ENCODE assay signal across 29 cellular contexts in genomic region chr9:20599195-20599594, GRCh38. TPM values are rescaled to one million over a fixed set of nuclear protein-coding genes. Genes with fewer than 3 reads are reported as not detected.
A peak's percentile ranks its signal among the peaks of the same experiment; 100 is the strongest.
DNase-seq lines count a peak whose midpoint lies in the region; ATAC-seq, FAIRE-seq and TF ChIP-seq lines count a peak whose summit lies in the region.
"Had no signal": no experiment of that assay in that cellular context is flagged by ENCODE, and none has a peak within 500 bp of the region (broad histone marks: within the 10 kb centered on the region; RNA-seq: fewer than 3 reads in every experiment).

No MANE protein-coding gene starts in this region.

- no peaks in the 10 kb centered on the region for H3K79me2 ChIP-seq in astrocyte (ENCODE audit: insufficient read depth, low read length)

- no peak overlapping the region for H3K4me3 Mint-ChIP-seq in stimulated activated naive CD8-positive, alpha-beta T cell treated with anti-CD3 and anti-CD28 coated beads, Interleukin-15, Interleukin-2, amounts not matched to agents 100 ng/mL and 50 ng/mL, for 24 hours
- no peak overlapping the region for H3K4me3 Mint-ChIP-seq in stimulated activated naive CD8-positive, alpha-beta T cell treated with anti-CD3 and anti-CD28 coated beads, Interleukin-15, amount 100 ng/mL, for 72 hours
- no peak overlapping the region for H3K4me3 Mint-ChIP-seq in astrocyte (ENCODE audit: unreplicated experiment)
- H3K4me3 Mint-ChIP-seq: activated CD8-positive, alpha-beta memory T cell treated with anti-CD3 and anti-CD28 coated beads, Interleukin-2, amount 10 ng/mL, durations not matched to agents 7 days and 5 days; activated naive CD4-positive, alpha-beta T cell treated with anti-CD3 and anti-CD28 coated beads, Interleukin-2, amount 10 ng/mL, durations not matched to agents 7 days and 5 days; central memory CD8-positive, alpha-beta T cell had no signal

- no peak for DNase-seq in stimulated activated naive CD8-positive, alpha-beta T cell treated with anti-CD3 and anti-CD28 coated beads, Interleukin-15, amount 100 ng/mL, for 72 hours
- peak; percentile 32 for DNase-seq in astrocyte (ENCODE audit: low read depth)
- DNase-seq in fibroblast of pulmonary artery (ENCODE audit: low read depth), result peak; percentile 20
- DNase-seq in NCI-H2029 treated with DMSO at 0.1 percent for 48 hours (lab: John Stamatoyannopoulos, UW), result no peak
- no peak for DNase-seq in SKM-1 (lab: John Stamatoyannopoulos, UW; ENCODE audit: unreplicated experiment)
- DNase-seq: activated CD4-positive, alpha-beta T cell treated with anti-CD3 and anti-CD28 coated beads, Interleukin-2, amount 50 U/mL, for 1 hour; activated CD8-positive, alpha-beta memory T cell treated with anti-CD3 and anti-CD28 coated beads, Interleukin-2, amount 10 ng/mL, durations not matched to agents 7 days and 5 days; activated naive CD4-positive, alpha-beta T cell treated with anti-CD3 and anti-CD28 coated beads, Interleukin-2, amount 10 ng/mL, durations not matched to agents 7 days and 5 days; anterior cingulate cortex; COR-L47; DMS79 treated with DMSO at 0.1 percent for 48 hours; dorsolateral prefrontal cortex; NCI-H1092 treated with DMSO at 0.1 percent for 48 hours; NCI-H1930; NCI-H345; NCI-H774; RPMI8226; T-helper 9 cell; transverse colon; WERI-Rb-1 had no signal

- H3K4me1 ChIP-seq in astrocyte (ENCODE audit: insufficient read depth, low read length), result peaks cover 3% of the 10 kb centered on the region

- no peak overlapping the region for H3K9ac ChIP-seq in astrocyte (ENCODE audit: low read length)
- H3K9ac ChIP-seq: BLaER1 had no signal

- no peak for ATAC-seq in stimulated activated naive CD8-positive, alpha-beta T cell treated with anti-CD3 and anti-CD28 coated beads, Interleukin-15, amount 100 ng/mL, for 72 hours
- ATAC-seq in GM18907 (IDR thresholded peaks at IDR 0.05; ENCODE audit: unreplicated experiment) (no peak), GM19455 (IDR thresholded peaks at IDR 0.05; ENCODE audit: unreplicated experiment) (no peak)
- ATAC-seq: activated CD8-positive, alpha-beta memory T cell treated with anti-CD3 and anti-CD28 coated beads, Interleukin-2, amount 10 ng/mL, durations not matched to agents 7 days and 5 days; HepG2 had no signal

- H3K9me3 Mint-ChIP-seq in stimulated activated naive CD8-positive, alpha-beta T cell treated with anti-CD3 and anti-CD28 coated beads, Interleukin-15, Interleukin-2, amounts not matched to agents 100 ng/mL and 50 ng/mL, for 24 hours, result no peaks in the 10 kb centered on the region
- H3K9me3 Mint-ChIP-seq in stimulated activated naive CD8-positive, alpha-beta T cell treated with anti-CD3 and anti-CD28 coated beads, Interleukin-15, amount 100 ng/mL, for 72 hours, result no peaks in the 10 kb centered on the region
- H3K9me3 Mint-ChIP-seq in astrocyte (ENCODE audit: unreplicated experiment), result no peaks in the 10 kb centered on the region
- H3K9me3 Mint-ChIP-seq: activated naive CD4-positive, alpha-beta T cell treated with anti-CD3 and anti-CD28 coated beads, Interleukin-2, amount 10 ng/mL, durations not matched to agents 7 days and 5 days; central memory CD8-positive, alpha-beta T cell had no signal

- no peaks in the 10 kb centered on the region for H4K20me1 ChIP-seq in astrocyte (ENCODE audit: insufficient read depth, low read length)
- H4K20me1 ChIP-seq: BLaER1 had no signal

- FAIRE-seq in astrocyte (lab: Jason Lieb, UNC), result no peak
- FAIRE-seq: endothelial cell of umbilical vein, HepG2 had no signal

- H3K27ac Mint-ChIP-seq in stimulated activated naive CD8-positive, alpha-beta T cell treated with anti-CD3 and anti-CD28 coated beads, Interleukin-15, Interleukin-2, amounts not matched to agents 100 ng/mL and 50 ng/mL, for 24 hours, result peak overlapping the region; percentile 2
- no peak overlapping the region for H3K27ac Mint-ChIP-seq in stimulated activated naive CD8-positive, alpha-beta T cell treated with anti-CD3 and anti-CD28 coated beads, Interleukin-15, amount 100 ng/mL, for 72 hours
- no peak overlapping the region for H3K27ac Mint-ChIP-seq in astrocyte (ENCODE audit: unreplicated experiment)
- H3K27ac Mint-ChIP-seq: activated CD8-positive, alpha-beta memory T cell treated with anti-CD3 and anti-CD28 coated beads, Interleukin-2, amount 10 ng/mL, durations not matched to agents 7 days and 5 days; activated naive CD4-positive, alpha-beta T cell treated with anti-CD3 and anti-CD28 coated beads, Interleukin-2, amount 10 ng/mL, durations not matched to agents 7 days and 5 days; progenitor cell of endocrine pancreas had no signal

- no peak overlapping the region for H3K4me2 ChIP-seq in astrocyte (ENCODE audit: low read length)
- H3K4me2 ChIP-seq: BLaER1 had no signal

- H3K4me1 Mint-ChIP-seq in stimulated activated naive CD8-positive, alpha-beta T cell treated with anti-CD3 and anti-CD28 coated beads, Interleukin-15, Interleukin-2, amounts not matched to agents 100 ng/mL and 50 ng/mL, for 24 hours (ENCODE audit: low read depth), result peaks cover 79% of the 10 kb centered on the region
- peaks cover 84% of the 10 kb centered on the region for H3K4me1 Mint-ChIP-seq in stimulated activated naive CD8-positive, alpha-beta T cell treated with anti-CD3 and anti-CD28 coated beads, Interleukin-15, amount 100 ng/mL, for 72 hours
- H3K4me1 Mint-ChIP-seq in astrocyte (ENCODE audit: low read depth, unreplicated experiment), result peaks cover 23% of the 10 kb centered on the region

- no peaks in the 10 kb centered on the region for H3K9me3 ChIP-seq in astrocyte (ENCODE audit: insufficient read depth, low read depth, low read length)
- H3K9me3 ChIP-seq: BLaER1, transverse colon had no signal

- no peaks in the 10 kb centered on the region for H3K27me3 Mint-ChIP-seq in stimulated activated naive CD8-positive, alpha-beta T cell treated with anti-CD3 and anti-CD28 coated beads, Interleukin-15, Interleukin-2, amounts not matched to agents 100 ng/mL and 50 ng/mL, for 24 hours
- H3K27me3 Mint-ChIP-seq in stimulated activated naive CD8-positive, alpha-beta T cell treated with anti-CD3 and anti-CD28 coated beads, Interleukin-15, amount 100 ng/mL, for 72 hours, result no peaks in the 10 kb centered on the region
- H3K27me3 Mint-ChIP-seq in astrocyte (ENCODE audit: low read depth, unreplicated experiment), result no peaks in the 10 kb centered on the region
- H3K27me3 Mint-ChIP-seq: activated CD8-positive, alpha-beta memory T cell treated with anti-CD3 and anti-CD28 coated beads, Interleukin-2, amount 10 ng/mL, durations not matched to agents 7 days and 5 days; activated naive CD4-positive, alpha-beta T cell treated with anti-CD3 and anti-CD28 coated beads, Interleukin-2, amount 10 ng/mL, durations not matched to agents 7 days and 5 days; central memory CD8-positive, alpha-beta T cell; progenitor cell of endocrine pancreas had no signal

- peaks cover 10% of the 10 kb centered on the region for H3K36me3 Mint-ChIP-seq in stimulated activated naive CD8-positive, alpha-beta T cell treated with anti-CD3 and anti-CD28 coated beads, Interleukin-15, Interleukin-2, amounts not matched to agents 100 ng/mL and 50 ng/mL, for 24 hours (ENCODE audit: low read depth)
- H3K36me3 Mint-ChIP-seq in astrocyte (ENCODE audit: low read depth, unreplicated experiment), result no peaks in the 10 kb centered on the region

- H3K4me3 ChIP-seq in astrocyte (ENCODE audit: insufficient read depth, low read depth, low read length) (no peak overlapping the region), fibroblast of pulmonary artery (replicated peaks; ENCODE audit: low read depth, low read length) (no peak overlapping the region)
- H3K4me3 ChIP-seq: BLaER1, dorsolateral prefrontal cortex, transverse colon had no signal

- H3K27me3 ChIP-seq in astrocyte (ENCODE audit: insufficient read depth, low read length), result no peaks in the 10 kb centered on the region
- H3K27me3 ChIP-seq: BLaER1, dorsolateral prefrontal cortex, transverse colon had no signal

- no peak overlapping the region for H2AFZ ChIP-seq in astrocyte (ENCODE audit: low read depth, low read length)

- no peak overlapping the region for H3K27ac ChIP-seq in astrocyte (ENCODE audit: low read depth, low read length)
- H3K27ac ChIP-seq: BLaER1, HL-60, transverse colon, WERI-Rb-1 had no signal

- no peak for TF ChIP-seq CTCF in astrocyte (IDR thresholded peaks at IDR 0.05; ENCODE audit: insufficient read depth, low read depth, low read length)
- TF ChIP-seq CTCF in fibroblast of pulmonary artery (IDR thresholded peaks at IDR 0.05; ENCODE audit: low read length, missing control alignments), result no peak

- H3K36me3 ChIP-seq in astrocyte (ENCODE audit: insufficient read depth, low read length), result no peaks in the 10 kb centered on the region
- H3K36me3 ChIP-seq: BLaER1, transverse colon, WERI-Rb-1 had no signal

RNA-seq across cellular contexts. Expression of gene MLLT3, which starts 23.1 kb away (rescaled TPM):
- 35.1 and 41.6 TPM in 2 replicates for total RNA-seq in astrocyte

Comparison
In these comparisons a context has a peak if more than half of its experiments do, and no peak if none do; other contexts are left out.
1. DNase-seq: peak in astrocyte (single experiment) and fibroblast of pulmonary artery (single experiment); none in stimulated activated naive CD8-positive, alpha-beta T cell treated with anti-CD3 and anti-CD28 coated beads, Interleukin-15, amount 100 ng/mL, for 72 hours (0 of 2), NCI-H2029 treated with DMSO at 0.1 percent for 48 hours (single experiment) and SKM-1 (single experiment).